ENCODE assay signal across 30 cellular contexts in genomic region chr3:82628385-82629014, GRCh38.
"Had no signal": no experiment of that assay in that cellular context is flagged by ENCODE, and none has a peak within 500 bp of the region (broad histone marks: within the 10 kb centered on the region; RNA-seq: fewer than 3 reads in every experiment).

No MANE protein-coding gene starts in this region.

- H3K27me3 ChIP-seq: ascending aorta, brain microvascular endothelial cell, breast epithelium had no signal

- H3K27ac ChIP-seq: ascending aorta, brain microvascular endothelial cell, breast epithelium, WERI-Rb-1 had no signal

- H3K4me3 ChIP-seq: ascending aorta, breast epithelium had no signal

- H3K4me1 ChIP-seq: ascending aorta, breast epithelium had no signal

- H3K9me3 ChIP-seq: ascending aorta had no signal

- ATAC-seq: activated CD4-positive, alpha-beta T cell treated with anti-CD3 and anti-CD28 coated beads for 36 hours; activated CD4-positive, CD25-positive, alpha-beta regulatory T cell treated with anti-CD3 and anti-CD28 coated beads, Interleukin-2, amount 50 U/mL, for 24 hours; activated CD8-positive, alpha-beta memory T cell treated with anti-CD3 and anti-CD28 coated beads, Interleukin-2, amount 10 ng/mL, durations not matched to agents 7 days and 5 days; activated CD8-positive, alpha-beta T cell treated with anti-CD3 and anti-CD28 coated beads, Interleukin-2, amount 10 ng/mL, durations not matched to agents 7 days and 5 days; activated naive CD8-positive, alpha-beta T cell treated with anti-CD3 and anti-CD28 coated beads, Interleukin-2, amount 50 U/mL, for 24 hours; WTC11 had no signal

- DNase-seq: activated CD4-positive, alpha-beta memory T cell treated with anti-CD3 and anti-CD28 coated beads, Interleukin-2, amount 10 ng/mL, durations not matched to agents 7 days and 5 days; activated CD4-positive, alpha-beta T cell treated with anti-CD3 and anti-CD28 coated beads for 1 hour; activated CD4-positive, alpha-beta T cell treated with anti-CD3 and anti-CD28 coated beads for 36 hours; activated CD4-positive, alpha-beta T cell treated with anti-CD3 and anti-CD28 coated beads for 48 hours; activated CD4-positive, alpha-beta T cell treated with anti-CD3 and anti-CD28 coated beads, Interleukin-2, amount 10 ng/mL, durations not matched to agents 7 days and 5 days; activated CD4-positive, alpha-beta T cell treated with anti-CD3 and anti-CD28 coated beads, Interleukin-2, amount 50 U/mL, for 48 hours; activated CD4-positive, CD25-positive, alpha-beta regulatory T cell; activated CD8-positive, alpha-beta memory T cell treated with anti-CD3 and anti-CD28 coated beads for 24 hours; activated CD8-positive, alpha-beta memory T cell treated with anti-CD3 and anti-CD28 coated beads, Interleukin-2, amount 10 ng/mL, durations not matched to agents 7 days and 5 days; activated CD8-positive, alpha-beta memory T cell treated with anti-CD3 and anti-CD28 coated beads, Interleukin-2, amount 50 U/mL, for 48 hours; activated CD8-positive, alpha-beta T cell treated with anti-CD3 and anti-CD28 coated beads, Interleukin-2, amount 10 ng/mL, durations not matched to agents 7 days and 5 days; activated effector memory CD4-positive, alpha-beta T cell treated with Interleukin-2 at 50 U/mL for 16 hours; activated gamma-delta T cell; activated naive CD4-positive, alpha-beta T cell treated with anti-CD3 and anti-CD28 coated beads, Interleukin-2, amount 10 ng/mL, durations not matched to agents 7 days and 5 days; activated naive CD4-positive, alpha-beta T cell treated with Interleukin-2 at 50 U/mL for 16 hours; activated naive CD8-positive, alpha-beta T cell treated with anti-CD3 and anti-CD28 coated beads, Interleukin-2, amount 10 ng/mL, durations not matched to agents 7 days and 5 days; activated naive CD8-positive, alpha-beta T cell treated with anti-CD3 and anti-CD28 coated beads, Interleukin-2, amount 50 U/mL, for 24 hours; activated T-cell treated with anti-CD3 and anti-CD28 coated beads, Interleukin-2, amount 50 U/mL, for 24 hours; activated T-cell treated with anti-CD3 and anti-CD28 coated beads, Interleukin-2, amount 50 U/mL, for 48 hours; amygdala; anterior cingulate cortex; brain microvascular endothelial cell; central memory CD4-positive, alpha-beta T cell; T-helper 2 cell; T-helper 9 cell; WERI-Rb-1 had no signal

- H3K36me3 ChIP-seq: ascending aorta, brain microvascular endothelial cell, breast epithelium, WERI-Rb-1 had no signal
